Comparison of ENCODE assay signal across 8 cellular contexts in genomic region chr1:147670319-147671003, GRCh38. TPM values are rescaled to one million over a fixed set of nuclear protein-coding genes. Genes with fewer than 3 reads are reported as not detected.
A peak's percentile ranks its signal among the peaks of the same experiment; 100 is the strongest.
DNase-seq lines count a peak whose midpoint lies in the region; ATAC-seq and TF ChIP-seq lines count a peak whose summit lies in the region.

Gene ACP6, minus strand, starts transcription at chr1:147670524. Its CDS starts 476 bp downstream, at chr1:147670048.

- peak within 1 kb of the TSS; percentile 92 for H3K4me3 Mint-ChIP-seq in activated T-helper 2 cell treated with anti-CD3 and anti-CD28 coated beads, Interferon-gamma antibody, Interleukin-2, Interleukin-4, amounts not matched to agents 10 μg/mL and 5 μg/mL and 100 μg/mL, durations not matched to agents 14 hours and 24 hours and 36 hours (ENCODE audit: low read depth)
- H3K4me3 Mint-ChIP-seq in naive thymus-derived CD8-positive, alpha-beta T cell, result peak within 1 kb of the TSS; percentile 91 to 99 (median 96)
- H3K4me3 Mint-ChIP-seq in stimulated activated naive B cell treated with anti-CD40 and anti-IgM and Interleukin-4, amounts not matched to agents 10 μg/mL and 1 μg/mL and 100 μg/mL, for 72 hours, result peak within 1 kb of the TSS; percentile 92 to 93

- H3K9me2 ChIP-seq in GM23248 (ENCODE audit: insufficient read depth) (no peaks in the 10 kb centered on the region), Karpas-422 (replicated peaks; ENCODE audit: insufficient read depth, low read length) (no peaks in the 10 kb centered on the region)

- H3K36me3 ChIP-seq in DND-41 (ENCODE audit: insufficient read depth, low read length), result no peaks in the 10 kb centered on the region
- H3K36me3 ChIP-seq in GM23248 (ENCODE audit: low read depth), result no peaks in the 10 kb centered on the region
- H3K36me3 ChIP-seq in Karpas-422 (ENCODE audit: insufficient read depth, low read length), result no peaks in the 10 kb centered on the region
- no peaks in the 10 kb centered on the region for H3K36me3 ChIP-seq in RWPE2 (ENCODE audit: low read depth)

- peak within 1 kb of the TSS; percentile 99 for H2AFZ ChIP-seq in DND-41 (ENCODE audit: low read depth, low read length)
- peak within 1 kb of the TSS; percentile 99 for H2AFZ ChIP-seq in GM23248
- H2AFZ ChIP-seq in Karpas-422 (ENCODE audit: low read length), result peak within 1 kb of the TSS; percentile 72

- no peaks in the 10 kb centered on the region for H4K20me1 ChIP-seq in DND-41 (ENCODE audit: insufficient read depth, low read length)
- H4K20me1 ChIP-seq in GM23248 (ENCODE audit: insufficient read depth), result no peaks in the 10 kb centered on the region
- no peaks in the 10 kb centered on the region for H4K20me1 ChIP-seq in Karpas-422 (ENCODE audit: insufficient read depth, low read depth, low read length)

- intact Hi-C loops in activated T-helper 2 cell treated with anti-CD3 and anti-CD28 coated beads, Interferon-gamma antibody, Interleukin-2, Interleukin-4, amounts not matched to agents 10 μg/mL and 5 μg/mL and 100 μg/mL, durations not matched to agents 14 hours and 24 hours and 36 hours (cut with micrococcal nuclease), result loop anchor here (1.0 kb wide), 1 partner anchor 24 kb away; no protein-coding TSS in a partner anchor

- H3K4me1 Mint-ChIP-seq in activated T-helper 2 cell treated with anti-CD3 and anti-CD28 coated beads, Interferon-gamma antibody, Interleukin-2, Interleukin-4, amounts not matched to agents 10 μg/mL and 5 μg/mL and 100 μg/mL, durations not matched to agents 14 hours and 24 hours and 36 hours (ENCODE audit: low read depth), result peaks cover 15% of the 10 kb centered on the region
- H3K4me1 Mint-ChIP-seq in naive thymus-derived CD8-positive, alpha-beta T cell, result peaks cover 10 to 34% (median 19%) of the 10 kb centered on the region in 4 donors
- peaks cover 7 to 18% of the 10 kb centered on the region in 2 donors for H3K4me1 Mint-ChIP-seq in stimulated activated naive B cell treated with anti-CD40 and anti-IgM and Interleukin-4, amounts not matched to agents 10 μg/mL and 1 μg/mL and 100 μg/mL, for 72 hours

- no peaks in the 10 kb centered on the region for H3K9me3 ChIP-seq in DND-41 (ENCODE audit: insufficient read depth, low read length, severe bottlenecking)
- no peaks in the 10 kb centered on the region for H3K9me3 ChIP-seq in GM23248 (ENCODE audit: low read depth)
- no peaks in the 10 kb centered on the region for H3K9me3 ChIP-seq in Karpas-422 (ENCODE audit: low read length)
- H3K9me3 ChIP-seq in RWPE2 (ENCODE audit: severe bottlenecking), result no peaks in the 10 kb centered on the region

- no peaks in the 10 kb centered on the region for H3K36me3 Mint-ChIP-seq in activated T-helper 2 cell treated with anti-CD3 and anti-CD28 coated beads, Interferon-gamma antibody, Interleukin-2, Interleukin-4, amounts not matched to agents 10 μg/mL and 5 μg/mL and 100 μg/mL, durations not matched to agents 14 hours and 24 hours and 36 hours (ENCODE audit: low read depth)
- no peaks in the 10 kb centered on the region for H3K36me3 Mint-ChIP-seq in naive thymus-derived CD8-positive, alpha-beta T cell
- H3K36me3 Mint-ChIP-seq in stimulated activated naive B cell treated with anti-CD40 and anti-IgM and Interleukin-4, amounts not matched to agents 10 μg/mL and 1 μg/mL and 100 μg/mL, for 72 hours, result no peaks in the 10 kb centered on the region

- peak within 1 kb of the TSS; percentile 95 for H3K4me2 ChIP-seq in DND-41 (ENCODE audit: insufficient read depth, low read length)
- peak within 1 kb of the TSS; percentile 96 for H3K4me2 ChIP-seq in GM23248 (ENCODE audit: unreplicated experiment)
- peak within 1 kb of the TSS; percentile 79 for H3K4me2 ChIP-seq in Karpas-422 (ENCODE audit: low read depth, low read length, poor library complexity, severe bottlenecking)

- peak; percentile 93 for DNase-seq in DND-41
- peak; percentile 95 for DNase-seq in GM23248
- peak; percentile 88 for DNase-seq in Karpas-422
- peak; percentile 92 for DNase-seq in RWPE2 (ENCODE audit: low spot score)
- DNase-seq in activated T-helper 2 cell treated with anti-CD3 and anti-CD28 coated beads, Interferon-gamma antibody, Interleukin-2, Interleukin-4, amounts not matched to agents 10 μg/mL and 5 μg/mL and 100 μg/mL, durations not matched to agents 14 hours and 24 hours and 36 hours (ENCODE audit: low spot score), result peak; percentile 82
- DNase-seq in fibroblast of peridontal ligament (ENCODE audit: extremely low read depth), result peak; percentile 92
- DNase-seq in naive thymus-derived CD8-positive, alpha-beta T cell, result peak; percentile 69 to 91 (median 82)
- DNase-seq in stimulated activated naive B cell treated with anti-CD40 and anti-IgM and Interleukin-4, amounts not matched to agents 10 μg/mL and 1 μg/mL and 100 μg/mL, for 72 hours, result peak; percentile 86

- peaks cover 25% of the 10 kb centered on the region for H3K27me3 Mint-ChIP-seq in activated T-helper 2 cell treated with anti-CD3 and anti-CD28 coated beads, Interferon-gamma antibody, Interleukin-2, Interleukin-4, amounts not matched to agents 10 μg/mL and 5 μg/mL and 100 μg/mL, durations not matched to agents 14 hours and 24 hours and 36 hours (ENCODE audit: low read depth)
- H3K27me3 Mint-ChIP-seq in naive thymus-derived CD8-positive, alpha-beta T cell, result peaks cover 0 to 9% (median 1%) of the 10 kb centered on the region in 5 donors
- peaks cover 19 to 20% of the 10 kb centered on the region in 2 donors for H3K27me3 Mint-ChIP-seq in stimulated activated naive B cell treated with anti-CD40 and anti-IgM and Interleukin-4, amounts not matched to agents 10 μg/mL and 1 μg/mL and 100 μg/mL, for 72 hours

- no peaks in the 10 kb centered on the region for H3K79me2 ChIP-seq in DND-41 (ENCODE audit: insufficient read depth, low read length)
- H3K79me2 ChIP-seq in GM23248 (ENCODE audit: insufficient read depth), result peaks cover 12% of the 10 kb centered on the region; the same call in 1 of the 2 replicates
- H3K79me2 ChIP-seq in Karpas-422 (ENCODE audit: low read length), result no peaks in the 10 kb centered on the region

- peak within 1 kb of the TSS; percentile 70 for H3K9ac ChIP-seq in DND-41 (ENCODE audit: low read depth, low read length)
- peak within 1 kb of the TSS; percentile 65 for H3K9ac ChIP-seq in GM23248
- peak within 1 kb of the TSS; percentile 67 for H3K9ac ChIP-seq in Karpas-422 (ENCODE audit: low read length)

- peaks cover 22% of the 10 kb centered on the region for H3F3A ChIP-seq in GM23248 (ENCODE audit: insufficient read depth)

- H3K27me3 ChIP-seq in DND-41 (ENCODE audit: insufficient read depth, low read length, poor library complexity), result no peaks in the 10 kb centered on the region
- H3K27me3 ChIP-seq in GM23248 (replicated peaks; ENCODE audit: insufficient read depth), result no peaks in the 10 kb centered on the region
- no peaks in the 10 kb centered on the region for H3K27me3 ChIP-seq in Karpas-422 (ENCODE audit: low read length)
- no peaks in the 10 kb centered on the region for H3K27me3 ChIP-seq in RWPE2 (ENCODE audit: insufficient read depth, poor library complexity, severe bottlenecking)

- peak within 1 kb of the TSS; percentile 81 for H3K27ac ChIP-seq in DND-41 (ENCODE audit: low read length)
- no peak within 1 kb of the TSS for H3K27ac ChIP-seq in GM23248
- H3K27ac ChIP-seq in Karpas-422 (ENCODE audit: low read length), result no peak within 1 kb of the TSS
- peak within 1 kb of the TSS; percentile 50 for H3K27ac ChIP-seq in RWPE2 (ENCODE audit: poor library complexity, severe bottlenecking)

- peaks cover 2% of the 10 kb centered on the region for H3K9me3 Mint-ChIP-seq in activated T-helper 2 cell treated with anti-CD3 and anti-CD28 coated beads, Interferon-gamma antibody, Interleukin-2, Interleukin-4, amounts not matched to agents 10 μg/mL and 5 μg/mL and 100 μg/mL, durations not matched to agents 14 hours and 24 hours and 36 hours
- H3K9me3 Mint-ChIP-seq in naive thymus-derived CD8-positive, alpha-beta T cell, result no peaks in the 10 kb centered on the region
- no peaks in the 10 kb centered on the region for H3K9me3 Mint-ChIP-seq in stimulated activated naive B cell treated with anti-CD40 and anti-IgM and Interleukin-4, amounts not matched to agents 10 μg/mL and 1 μg/mL and 100 μg/mL, for 72 hours

- no peak for TF ChIP-seq CTCF in DND-41 (IDR thresholded peaks at IDR 0.05; ENCODE audit: borderline replicate concordance, extremely low read depth, low read length, poor library complexity, severe bottlenecking)
- TF ChIP-seq CTCF in RWPE2 (IDR thresholded peaks at IDR 0.05; ENCODE audit: poor library complexity, severe bottlenecking), result no peak

- peak; percentile 98 for ATAC-seq in DND-41 (ENCODE audit: insufficient read depth, low read depth)
- peak; percentile 96 for ATAC-seq in RWPE2 (ENCODE audit: low read depth)
- ATAC-seq in naive thymus-derived CD8-positive, alpha-beta T cell, result peak; percentile 91 to 94
- ATAC-seq in stimulated activated naive B cell treated with anti-CD40 and anti-IgM and Interleukin-4, amounts not matched to agents 10 μg/mL and 1 μg/mL and 100 μg/mL, for 72 hours (replicated peaks), result peak; percentile 96 to 97

- H3K27ac Mint-ChIP-seq in activated T-helper 2 cell treated with anti-CD3 and anti-CD28 coated beads, Interferon-gamma antibody, Interleukin-2, Interleukin-4, amounts not matched to agents 10 μg/mL and 5 μg/mL and 100 μg/mL, durations not matched to agents 14 hours and 24 hours and 36 hours, result peak within 1 kb of the TSS; percentile 78
- peak within 1 kb of the TSS; percentile 76 to 95 (median 92) for H3K27ac Mint-ChIP-seq in naive thymus-derived CD8-positive, alpha-beta T cell
- peak within 1 kb of the TSS; percentile 49 for H3K27ac Mint-ChIP-seq in stimulated activated naive B cell treated with anti-CD40 and anti-IgM and Interleukin-4, amounts not matched to agents 10 μg/mL and 1 μg/mL and 100 μg/mL, for 72 hours

- H3K4me3 ChIP-seq in DND-41 (ENCODE audit: low read depth in 1 of 2, low read length in 2 of 2) (peak within 1 kb of the TSS; percentile 68 to 93), GM23248 (peak within 1 kb of the TSS; percentile 83), Karpas-422 (ENCODE audit: low read length) (peak within 1 kb of the TSS; percentile 67), RWPE2 (ENCODE audit: severe bottlenecking) (peak within 1 kb of the TSS; percentile 44)

- H3K4me1 ChIP-seq in DND-41 (ENCODE audit: insufficient read depth, low read length), result peaks cover 24% of the 10 kb centered on the region
- H3K4me1 ChIP-seq in GM23248 (ENCODE audit: insufficient read depth), result peaks cover 27% of the 10 kb centered on the region
- peaks cover 12% of the 10 kb centered on the region for H3K4me1 ChIP-seq in Karpas-422 (ENCODE audit: low read length)
- H3K4me1 ChIP-seq in RWPE2 (ENCODE audit: insufficient read depth, poor library complexity, severe bottlenecking), result peaks cover 12% of the 10 kb centered on the region

- in situ Hi-C loops in GM23248 (cut with MboI), result no loop called here

- WGBS in GM23248 (ENCODE audit: low coverage in 1 of 2, low lambda C conversion rate in 2 of 2, missing lambda C conversion rate in 2 of 2), 2 experiments, result 7 to 9% methylated on average over 32 to 36 of the region's 36 CpGs

- POLR2A ChIA-PET in naive thymus-derived CD8-positive, alpha-beta T cell (lab: Charles Lee), result interaction anchor here (0.6 to 1.4 kb wide), 7 partner anchors 19 to 130 kb away, joined by 3 to 4 read pairs (median 3); no protein-coding TSS in a partner anchor

RNA-seq across cellular contexts. Expression of gene ACP6, which starts in this region (rescaled TPM):
- 6.1 and 9.1 TPM in 2 replicates for total RNA-seq in GM23248 (2014; rRNA removed; shearing (Covaris generic))
- polyA plus RNA-seq in GM23248 (2016; fragmentation: Nextera tagmentation; extraction: Ambion mirVana), result 9.3 and 11.0 TPM in 2 replicates
- 3.0 and 6.7 TPM in 2 replicates for total RNA-seq in Karpas-422 (2014; rRNA removed; shearing (Covaris generic); ENCODE audit: low replicate concordance)
- total RNA-seq in activated T-helper 2 cell treated with anti-CD3 and anti-CD28 coated beads, Interferon-gamma antibody, Interleukin-2, Interleukin-4, amounts not matched to agents 10 μg/mL and 5 μg/mL and 100 μg/mL, durations not matched to agents 14 hours and 24 hours and 36 hours, result 11.6 and 13.4 TPM in 2 replicates
- total RNA-seq in naive thymus-derived CD8-positive, alpha-beta T cell, result 10 to 100 TPM; 17.5 TPM
- polyA plus RNA-seq in naive thymus-derived CD8-positive, alpha-beta T cell, result 10 to 100 TPM; 11.3 to 20.2 (median 11.3) TPM

Comparison
In these comparisons a context has a peak if more than half of its experiments do, and no peak if none do; other contexts are left out.
1. H3K27ac ChIP-seq: peak in DND-41 (single experiment) and RWPE2 (single experiment); none in GM23248 (single experiment) and Karpas-422 (single experiment).
2. Peak in every context shown above with its lines, with median percentiles within 50 percentile points of each other: ATAC-seq, DNase-seq, H2AFZ ChIP-seq, H3K4me2 ChIP-seq, H3K4me3 ChIP-seq, H3K9ac ChIP-seq, H3K27ac Mint-ChIP-seq and H3K4me3 Mint-ChIP-seq.